ENCODE assay signal across 8 cellular contexts in genomic region chr15:90286678-90287077, GRCh38. TPM values are rescaled to one million over a fixed set of nuclear protein-coding genes. Genes with fewer than 3 reads are reported as not detected.
DNase-seq lines count a peak whose midpoint lies in the region; TF ChIP-seq lines count a peak whose summit lies in the region.

No MANE protein-coding gene starts in this region.

- H3K36me3 Mint-ChIP-seq in neural crest cell (ENCODE audit: low read depth), result no peaks in the 10 kb centered on the region

- H3K9me3 Mint-ChIP-seq in neural crest cell, result no peaks in the 10 kb centered on the region

- TF ChIP-seq CTCF in AG09319 (IDR thresholded peaks at IDR 0.05; ENCODE audit: low read depth, low read length), result peak; percentile 39
- peak; percentile 60 for TF ChIP-seq CTCF in GM13976 (IDR thresholded peaks at IDR 0.05; ENCODE audit: borderline replicate concordance, control extremely low read depth, extremely low read depth, insufficient read depth, missing control alignments)
- peak; percentile 48 for TF ChIP-seq CTCF in neural crest cell (conservative IDR thresholded peaks at IDR 0.05)

- in situ Hi-C loops in GM13976 (cut with MboI; ENCODE audit: low sequenced_read_pairs, unreplicated experiment), result no loop called here

- no peak overlapping the region for H3K27ac Mint-ChIP-seq in neural crest cell (ENCODE audit: unreplicated experiment)

- peaks cover 7% of the 10 kb centered on the region for H3K4me1 Mint-ChIP-seq in neural crest cell

- no peaks in the 10 kb centered on the region for H3K27me3 Mint-ChIP-seq in neural crest cell (ENCODE audit: low read depth)

- DNase-seq in AG09319 (ENCODE audit: extremely low read depth, low read depth), result no peak
- peak; percentile 62 for DNase-seq in GM13976 (ENCODE audit: low spot score)
- DNase-seq in RPMI8226, result peak; percentile 64
- DNase-seq in cerebellar cortex (ENCODE audit: low spot score), result peak; percentile 32
- DNase-seq in neural crest cell (ENCODE audit: low read depth, low spot score), result no peak
- no peak for DNase-seq in GF-D8 (lab: John Stamatoyannopoulos, UW)
- DNase-seq in NCI-H1092 (lab: John Stamatoyannopoulos, UW), result no peak
- no peak for DNase-seq in NCI-H2029 (lab: John Stamatoyannopoulos, UW)

- H3K4me3 Mint-ChIP-seq in neural crest cell, result no peak overlapping the region

RNA-seq across cellular contexts. Expression of gene NGRN, which starts 21.2 kb away (rescaled TPM):
- 126 and 132 TPM in 2 replicates for total RNA-seq in neural crest cell

RNA-seq across cellular contexts. Expression of gene TTLL13, which starts 37.3 kb away (rescaled TPM):
- total RNA-seq in neural crest cell, result 0.19 TPM in 1 of 2 replicates, not detected in the other

RNA-seq across cellular contexts. Expression of gene GDPGP1, which starts 52.7 kb away (rescaled TPM):
- 5.8 and 7.0 TPM in 2 replicates for total RNA-seq in neural crest cell

RNA-seq across cellular contexts. Expression of gene CIB1, which starts 52.9 kb away (rescaled TPM):
- 23.1 and 24.5 TPM in 2 replicates for total RNA-seq in neural crest cell

Comparison
In these comparisons a context has a peak if more than half of its experiments do, and no peak if none do; other contexts are left out.
1. DNase-seq: peak in GM13976 (single experiment), RPMI8226 (single experiment) and cerebellar cortex (single experiment); none in AG09319 (single experiment), neural crest cell (single experiment), GF-D8 (single experiment), NCI-H1092 (single experiment) and NCI-H2029 (single experiment).
2. Peak in every context shown above with its lines, with median percentiles within 50 percentile points of each other: CTCF ChIP-seq.